In the genomic region with DNA sequence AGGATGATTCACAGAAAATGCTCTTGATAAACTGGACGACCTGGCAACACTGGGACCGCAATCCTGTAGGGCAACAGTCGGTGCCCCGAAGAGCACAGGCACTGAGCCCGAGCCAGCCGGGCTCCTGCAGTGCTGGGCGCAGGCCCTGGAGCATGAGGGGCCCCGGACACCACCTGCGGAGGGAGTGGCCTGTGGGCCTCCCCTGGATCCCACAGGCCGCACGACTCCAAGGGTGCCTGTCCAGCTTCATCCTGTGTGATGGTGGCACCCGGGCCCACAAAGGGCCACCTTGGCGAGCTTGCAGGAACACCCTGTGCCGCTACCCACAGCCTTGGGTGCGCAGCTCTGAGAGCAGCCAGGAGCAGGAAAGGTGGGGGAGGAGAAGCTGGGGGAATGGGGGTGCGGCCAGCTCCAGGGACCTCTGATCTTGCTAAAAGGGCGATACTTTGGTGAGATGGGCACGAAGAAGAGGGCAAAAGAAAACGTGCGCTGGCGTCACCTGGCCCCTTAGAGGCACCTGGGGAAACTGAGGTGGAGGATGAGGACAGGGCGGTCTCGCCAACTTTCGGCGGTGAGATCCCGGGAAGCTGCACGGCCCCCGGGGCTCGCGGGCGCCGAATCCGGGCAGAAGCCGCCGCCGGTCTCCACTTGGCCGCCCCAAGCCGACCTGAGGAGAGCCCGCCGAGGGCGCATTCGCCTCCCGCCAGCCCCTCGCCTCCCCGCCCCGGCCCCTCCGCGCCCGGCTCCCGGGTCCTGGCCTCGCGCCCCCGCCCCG, we compare ENCODE assay signal across 8 cellular contexts. TPM values are rescaled to one million over a fixed set of nuclear protein-coding genes. Genes with fewer than 3 reads are reported as not detected.
DNase-seq lines count a peak whose midpoint lies in the region; ATAC-seq and TF ChIP-seq lines count a peak whose summit lies in the region.

No MANE protein-coding gene starts in this region.

- H3K36me3 ChIP-seq in SK-N-MC (ENCODE audit: insufficient read depth, low read length), result peaks cover 17% of the 10 kb centered on the region; the same call in 1 of the 2 replicates

- ATAC-seq in HG02759 (IDR thresholded peaks at IDR 0.05; ENCODE audit: unreplicated experiment) (peak; percentile 5), left lobe of liver (peak; percentile 45), GM21529 (IDR thresholded peaks at IDR 0.05; ENCODE audit: unreplicated experiment) (no peak)

- no peak for TF ChIP-seq CTCF in cardiac fibroblast (IDR thresholded peaks at IDR 0.05; ENCODE audit: low read depth, low read length)

- H3K9me3 ChIP-seq in SK-N-MC (ENCODE audit: low read depth, low read length), result no peaks in the 10 kb centered on the region

- in situ Hi-C loops in G401 (cut with HindIII; ENCODE audit: low sequenced_read_pairs), result no loop called here

- peak overlapping the region; percentile 82 for H3K9ac ChIP-seq in SK-N-MC (ENCODE audit: insufficient read length)

- peak overlapping the region; percentile 87 for H3K4me3 ChIP-seq in SK-N-MC
- H3K4me3 ChIP-seq in cardiac fibroblast (replicated peaks in 1 of 2; ENCODE audit: low read depth in 2 of 2, low read length in 2 of 2), result peak overlapping the region; percentile 69 to 81

- H3K27ac ChIP-seq in SK-N-MC, result no peak overlapping the region

- DNase-seq in G401 (ENCODE audit: low spot score), result peak; percentile 44
- no peak for DNase-seq in SK-N-MC (ENCODE audit: low read depth, low spot score)
- DNase-seq in cardiac fibroblast (ENCODE audit: low read depth in 2 of 2), result peak; percentile 23 to 26
- no peak for DNase-seq in left lobe of liver (ENCODE audit: low spot score)
- DNase-seq in stimulated activated CD8-positive, alpha-beta memory T cell treated with anti-CD3 and anti-CD28 coated beads, Interleukin-4, amount 100 ng/mL, for 48 hours, result peak; percentile 41
- DNase-seq in NCI-H1092 (lab: John Stamatoyannopoulos, UW), result no peak

RNA-seq across cellular contexts. Expression of a gene that starts 0.7 kb away (rescaled TPM):
- total RNA-seq in G401 (2014; rRNA removed; shearing (Covaris generic)), result 47.4 and 58.0 TPM in 2 replicates
- 107 TPM for total RNA-seq in left lobe of liver

RNA-seq across cellular contexts. Expression of a gene that starts 48.4 kb away (rescaled TPM):
- total RNA-seq in G401 (2014; rRNA removed; shearing (Covaris generic)), result 22.0 and 38.5 TPM in 2 replicates
- 12.8 TPM for total RNA-seq in left lobe of liver

Comparison
In these comparisons a context has a peak if more than half of its experiments do, and no peak if none do; other contexts are left out.
1. DNase-seq: peak in G401 (single experiment), cardiac fibroblast (2 of 2) and stimulated activated CD8-positive, alpha-beta memory T cell treated with anti-CD3 and anti-CD28 coated beads, Interleukin-4, amount 100 ng/mL, for 48 hours (single experiment); none in SK-N-MC (single experiment), left lobe of liver (single experiment) and NCI-H1092 (single experiment).